ENCODE assay signal across 9 cellular contexts in the genomic region with DNA sequence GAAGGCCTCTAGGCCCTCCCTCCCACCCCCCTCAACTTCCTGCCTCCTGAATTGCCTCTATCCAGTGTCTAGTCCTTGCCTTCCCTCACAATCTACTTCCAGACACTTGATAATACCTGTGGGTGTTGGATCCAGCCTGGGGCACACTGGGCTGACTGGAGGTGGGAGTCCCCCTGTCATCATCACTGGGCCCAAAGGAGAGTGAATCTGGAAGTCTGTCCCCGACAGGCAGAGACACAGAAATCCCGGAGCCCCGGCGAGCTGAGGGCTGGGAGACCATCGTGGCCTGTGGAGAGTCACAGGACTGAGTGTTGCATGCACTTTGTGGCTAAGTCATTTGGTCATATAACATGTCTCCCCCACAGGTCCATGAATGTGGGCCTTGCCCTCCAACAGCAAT. TPM values are rescaled to one million over a fixed set of nuclear protein-coding genes. Genes with fewer than 3 reads are reported as not detected.
"Had no signal": no experiment of that assay in that cellular context is flagged by ENCODE, and none has a peak within 500 bp of the region (broad histone marks: within the 10 kb centered on the region; RNA-seq: fewer than 3 reads in every experiment).

No MANE protein-coding gene starts in this region.

- H3K36me3 Mint-ChIP-seq: IgD-negative memory B cell had no signal

- H3K27me3 Mint-ChIP-seq: IgD-negative memory B cell had no signal

- H3K9me3 Mint-ChIP-seq: IgD-negative memory B cell had no signal

- ATAC-seq: HepG2, K562 had no signal

- H3K4me3 ChIP-seq: K562 had no signal

- H3K4me1 Mint-ChIP-seq: IgD-negative memory B cell had no signal

- H3K4me3 Mint-ChIP-seq: IgD-negative memory B cell had no signal

- H3K27ac ChIP-seq: HL-60 had no signal

- H3K27ac Mint-ChIP-seq: IgD-negative memory B cell had no signal

- DNase-seq: IMR-90, KBM-7, KG1 had no signal

RNA-seq across cellular contexts. Expression of gene CACNA1F, which starts 24.7 kb away (rescaled TPM):
- total RNA-seq: HepG2, HT-29, HT1080, IMR-90 had no signal
- polyA plus RNA-seq: IgD-negative memory B cell, IMR-90 had no signal
